In the genomic region with DNA sequence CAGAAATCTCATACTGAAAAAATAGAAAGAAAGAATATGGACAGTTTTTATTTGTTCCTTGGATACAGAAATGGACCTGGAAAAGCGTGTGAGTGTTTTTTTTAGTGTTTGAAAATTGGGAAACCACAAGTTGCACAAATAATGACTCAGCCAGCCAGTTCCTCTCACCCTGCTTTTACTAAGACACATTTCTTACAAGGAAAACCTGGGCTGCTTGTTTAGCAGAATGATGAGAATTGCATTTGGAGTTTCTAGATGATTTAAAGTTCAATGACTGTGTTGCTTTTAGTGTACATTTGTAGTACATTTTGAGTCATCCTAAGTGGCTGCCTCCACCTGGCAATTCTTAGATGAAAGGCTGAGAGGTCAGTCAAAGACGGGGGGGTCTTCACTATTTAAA, we compare ENCODE assay signal across 11 cellular contexts.
DNase-seq lines count a peak whose midpoint lies in the region; ATAC-seq lines count a peak whose summit lies in the region.
"Had no signal": no experiment of that assay in that cellular context is flagged by ENCODE, and none has a peak within 500 bp of the region (broad histone marks: within the 10 kb centered on the region; RNA-seq: fewer than 3 reads in every experiment).

No MANE protein-coding gene starts in this region.

- H3K4ac ChIP-seq in mesenchymal stem cell (ENCODE audit: low read depth in 1 of 2, low read length in 2 of 2) = no peak overlapping the region

- no peak overlapping the region for H3K27ac ChIP-seq in mesenchymal stem cell (ENCODE audit: low read length, poor library complexity, severe bottlenecking)

- H3K27me3 ChIP-seq in mesenchymal stem cell (ENCODE audit: control insufficient read depth in 1 of 2, insufficient read depth in 1 of 2, low read length in 2 of 2) = no peaks in the 10 kb centered on the region

- no peak overlapping the region for H4K91ac ChIP-seq in mesenchymal stem cell (ENCODE audit: low read length)

- H3K9me3 ChIP-seq in mesenchymal stem cell (ENCODE audit: control insufficient read depth, low read length) = peaks cover 26% of the 10 kb centered on the region

- no peaks in the 10 kb centered on the region for H3K36me3 ChIP-seq in mesenchymal stem cell (ENCODE audit: control insufficient read depth in 1 of 2, insufficient read depth in 2 of 2, low read depth in 1 of 2, low read length in 2 of 2)

- H2BK12ac ChIP-seq in mesenchymal stem cell (ENCODE audit: low read length in 2 of 2) = no peak overlapping the region

- no peak overlapping the region for H3K4me2 ChIP-seq in mesenchymal stem cell (ENCODE audit: low read length, poor library complexity, severe bottlenecking)

- no peak overlapping the region for H3K23ac ChIP-seq in mesenchymal stem cell (ENCODE audit: low read length in 2 of 2)

- no peak overlapping the region for H2BK5ac ChIP-seq in mesenchymal stem cell (ENCODE audit: low read depth, low read length, poor library complexity, severe bottlenecking)

- no peak overlapping the region for H2AK5ac ChIP-seq in mesenchymal stem cell (ENCODE audit: low read length, severe bottlenecking)

- DNase-seq in EH (ENCODE audit: low read depth) (peak; percentile 7), astrocyte of the hippocampus (ENCODE audit: low read depth, low spot score) (peak; percentile 68), mesenchymal stem cell (peak; percentile 45), epidermal melanocyte (ENCODE audit: insufficient read length, low spot score) (no peak), OCI-M2 (lab: John Stamatoyannopoulos, UW; ENCODE audit: unreplicated experiment) (no peak)
- no peak for DNase-seq in activated effector memory CD4-positive, alpha-beta T cell treated with Interleukin-2 at 50 U/mL for 16 hours
- DNase-seq: erythroblast; stimulated activated CD4-positive, alpha-beta T cell treated with anti-CD3 and anti-CD28 coated beads, Interleukin-1b, Interleukin-23, amount 100 ng/mL, for 48 hours; T-helper 9 cell had no signal

- peak overlapping the region; percentile 78 for H3K9ac ChIP-seq in mesenchymal stem cell (ENCODE audit: low read length)

- H2AFZ ChIP-seq in mesenchymal stem cell (ENCODE audit: low read depth, low read length) = no peak overlapping the region

- 20% methylated on average over 1 of the region's 2 CpGs for WGBS in mesenchymal stem cell

- H4K8ac ChIP-seq in mesenchymal stem cell (ENCODE audit: low read length) = no peak overlapping the region

- H2BK15ac ChIP-seq in mesenchymal stem cell (ENCODE audit: low read depth, poor library complexity, severe bottlenecking) = no peak overlapping the region

- ATAC-seq in HG03565 (IDR thresholded peaks at IDR 0.05; ENCODE audit: unreplicated experiment) (peak; percentile 61), GM19035 (IDR thresholded peaks at IDR 0.05; ENCODE audit: unreplicated experiment) (no peak)

- peak overlapping the region in 1 of 2 experiments; percentile 12 for H3K4me3 ChIP-seq in mesenchymal stem cell (ENCODE audit: insufficient read depth in 1 of 2, low read depth in 1 of 2, low read length in 2 of 2)

- no peak overlapping the region for H3K18ac ChIP-seq in mesenchymal stem cell (ENCODE audit: low read depth in 1 of 2, low read length in 2 of 2)

- H3K79me1 ChIP-seq in mesenchymal stem cell (replicated peaks; ENCODE audit: low read length, poor library complexity, severe bottlenecking) = no peaks in the 10 kb centered on the region

- no peak overlapping the region for H3K14ac ChIP-seq in mesenchymal stem cell (ENCODE audit: low read length in 2 of 2)

- H3K4me1 ChIP-seq in mesenchymal stem cell (ENCODE audit: control insufficient read depth, insufficient read depth, low read depth, low read length) = peaks cover 3% of the 10 kb centered on the region

- no peak overlapping the region for H2BK120ac ChIP-seq in mesenchymal stem cell (ENCODE audit: low read depth, low read length)

Comparison
In these comparisons a context has a peak if more than half of its experiments do, and no peak if none do; other contexts are left out.
1. DNase-seq: peak in EH (single experiment), astrocyte of the hippocampus (single experiment) and mesenchymal stem cell (single experiment); none in epidermal melanocyte (single experiment), OCI-M2 (single experiment) and activated effector memory CD4-positive, alpha-beta T cell treated with Interleukin-2 at 50 U/mL for 16 hours (single experiment).